In genomic region chr7:100482728-100483100, GRCh38 we compare ENCODE assay signal across 7 cellular contexts. TPM values are rescaled to one million over a fixed set of nuclear protein-coding genes. Genes with fewer than 3 reads are reported as not detected.
DNase-seq lines count a peak whose midpoint lies in the region; ATAC-seq and TF ChIP-seq lines count a peak whose summit lies in the region.

No MANE protein-coding gene starts in this region.

- no peak overlapping the region for H3K9ac ChIP-seq in iPS-15b (ENCODE audit: low read depth, low read length)

- no peak for ATAC-seq in stimulated activated memory B cell treated with anti-CD40 and anti-IgM and Interleukin-4, amounts not matched to agents 10 μg/mL and 1 μg/mL and 100 μg/mL, for 72 hours
- ATAC-seq in HG02981 (IDR thresholded peaks at IDR 0.05; ENCODE audit: unreplicated experiment) (no peak), esophagus mucosa (no peak)

- DNase-seq in HL-60 (ENCODE audit: low read depth in 1 of 2, low spot score in 1 of 2) = no peak
- no peak for DNase-seq in activated T-helper 1 cell treated with anti-CD3 and anti-CD28 coated beads, Interleukin-12 subunit alpha, Interleukin-12 subunit beta, Interleukin-2, Interleukin-4 antibody, amounts not matched to agents 30 ng/mL and 10 ng/mL and 1 ng/mL, durations not matched to agents 14 hours and 24 hours and 36 hours (ENCODE audit: low spot score)
- DNase-seq in stimulated activated CD4-positive, alpha-beta T cell treated with anti-CD3 and anti-CD28 coated beads, Interleukin-4, amount 100 ng/mL, for 1 hour = no peak

- peak overlapping the region; percentile 59 for H3K4me3 ChIP-seq in HL-60 (replicated peaks; ENCODE audit: insufficient read depth, low read length)
- H3K4me3 ChIP-seq in iPS-15b (ENCODE audit: low read depth, low read length) = peak overlapping the region; percentile 54

- peaks cover 3% of the 10 kb centered on the region for H3K4me1 ChIP-seq in iPS-15b (ENCODE audit: control insufficient read depth, insufficient read depth, low read length)

- intact Hi-C loops in activated T-helper 1 cell treated with anti-CD3 and anti-CD28 coated beads, Interleukin-12 subunit alpha, Interleukin-12 subunit beta, Interleukin-2, Interleukin-4 antibody, amounts not matched to agents 30 ng/mL and 10 ng/mL and 1 ng/mL, durations not matched to agents 14 hours and 24 hours and 36 hours (cut with micrococcal nuclease) = loop anchor here (1.0 kb wide), 3 partner anchors 13 to 77 kb away; no protein-coding TSS in a partner anchor

- H3K36me3 ChIP-seq in iPS-15b (ENCODE audit: control insufficient read depth, insufficient read depth, low read length) = no peaks in the 10 kb centered on the region

- H3K4me1 Mint-ChIP-seq in activated T-helper 1 cell treated with anti-CD3 and anti-CD28 coated beads, Interleukin-12 subunit alpha, Interleukin-12 subunit beta, Interleukin-2, Interleukin-4 antibody, amounts not matched to agents 30 ng/mL and 10 ng/mL and 1 ng/mL, durations not matched to agents 14 hours and 24 hours and 36 hours (ENCODE audit: low read depth) = peaks cover 13% of the 10 kb centered on the region
- peaks cover 15% of the 10 kb centered on the region for H3K4me1 Mint-ChIP-seq in stimulated activated memory B cell treated with anti-CD40 and anti-IgM and Interleukin-4, amounts not matched to agents 10 μg/mL and 1 μg/mL and 100 μg/mL, for 72 hours

- H3K36me3 Mint-ChIP-seq in activated T-helper 1 cell treated with anti-CD3 and anti-CD28 coated beads, Interleukin-12 subunit alpha, Interleukin-12 subunit beta, Interleukin-2, Interleukin-4 antibody, amounts not matched to agents 30 ng/mL and 10 ng/mL and 1 ng/mL, durations not matched to agents 14 hours and 24 hours and 36 hours (ENCODE audit: low read depth) = no peaks in the 10 kb centered on the region
- H3K36me3 Mint-ChIP-seq in stimulated activated memory B cell treated with anti-CD40 and anti-IgM and Interleukin-4, amounts not matched to agents 10 μg/mL and 1 μg/mL and 100 μg/mL, for 72 hours = no peaks in the 10 kb centered on the region

- no peak for TF ChIP-seq CTCF in HL-60 (IDR thresholded peaks at IDR 0.05; ENCODE audit: insufficient read depth, low read length)

- peak overlapping the region; percentile 24 for H3K27ac Mint-ChIP-seq in activated T-helper 1 cell treated with anti-CD3 and anti-CD28 coated beads, Interleukin-12 subunit alpha, Interleukin-12 subunit beta, Interleukin-2, Interleukin-4 antibody, amounts not matched to agents 30 ng/mL and 10 ng/mL and 1 ng/mL, durations not matched to agents 14 hours and 24 hours and 36 hours
- no peak overlapping the region for H3K27ac Mint-ChIP-seq in stimulated activated memory B cell treated with anti-CD40 and anti-IgM and Interleukin-4, amounts not matched to agents 10 μg/mL and 1 μg/mL and 100 μg/mL, for 72 hours

- no peaks in the 10 kb centered on the region for H3K9me3 Mint-ChIP-seq in activated T-helper 1 cell treated with anti-CD3 and anti-CD28 coated beads, Interleukin-12 subunit alpha, Interleukin-12 subunit beta, Interleukin-2, Interleukin-4 antibody, amounts not matched to agents 30 ng/mL and 10 ng/mL and 1 ng/mL, durations not matched to agents 14 hours and 24 hours and 36 hours
- no peaks in the 10 kb centered on the region for H3K9me3 Mint-ChIP-seq in stimulated activated memory B cell treated with anti-CD40 and anti-IgM and Interleukin-4, amounts not matched to agents 10 μg/mL and 1 μg/mL and 100 μg/mL, for 72 hours

- H3K27ac ChIP-seq in HL-60 (replicated peaks) = no peak overlapping the region

- H3K4me3 Mint-ChIP-seq in activated T-helper 1 cell treated with anti-CD3 and anti-CD28 coated beads, Interleukin-12 subunit alpha, Interleukin-12 subunit beta, Interleukin-2, Interleukin-4 antibody, amounts not matched to agents 30 ng/mL and 10 ng/mL and 1 ng/mL, durations not matched to agents 14 hours and 24 hours and 36 hours = peak overlapping the region; percentile 90
- H3K4me3 Mint-ChIP-seq in stimulated activated memory B cell treated with anti-CD40 and anti-IgM and Interleukin-4, amounts not matched to agents 10 μg/mL and 1 μg/mL and 100 μg/mL, for 72 hours = peak overlapping the region; percentile 80

- H3K27me3 ChIP-seq in HL-60 (ENCODE audit: insufficient read depth, poor library complexity, severe bottlenecking) = peaks cover 5% of the 10 kb centered on the region
- H3K27me3 ChIP-seq in iPS-15b (ENCODE audit: control insufficient read depth, insufficient read depth, low read length) = no peaks in the 10 kb centered on the region

- H3K9me3 ChIP-seq in iPS-15b (ENCODE audit: control insufficient read depth, insufficient read depth, low read length) = no peaks in the 10 kb centered on the region

- peaks cover 9% of the 10 kb centered on the region for H3K27me3 Mint-ChIP-seq in activated T-helper 1 cell treated with anti-CD3 and anti-CD28 coated beads, Interleukin-12 subunit alpha, Interleukin-12 subunit beta, Interleukin-2, Interleukin-4 antibody, amounts not matched to agents 30 ng/mL and 10 ng/mL and 1 ng/mL, durations not matched to agents 14 hours and 24 hours and 36 hours (ENCODE audit: insufficient read depth)
- H3K27me3 Mint-ChIP-seq in stimulated activated memory B cell treated with anti-CD40 and anti-IgM and Interleukin-4, amounts not matched to agents 10 μg/mL and 1 μg/mL and 100 μg/mL, for 72 hours = peaks cover 22% of the 10 kb centered on the region

RNA-seq across cellular contexts. Expression of gene NYAP1, which starts 1.0 kb away (rescaled TPM):
- 0.23 and 0.37 TPM in 2 replicates for total RNA-seq in activated T-helper 1 cell treated with anti-CD3 and anti-CD28 coated beads, Interleukin-12 subunit alpha, Interleukin-12 subunit beta, Interleukin-2, Interleukin-4 antibody, amounts not matched to agents 30 ng/mL and 10 ng/mL and 1 ng/mL, durations not matched to agents 14 hours and 24 hours and 36 hours
- total RNA-seq in esophagus mucosa = 0.16 TPM

RNA-seq across cellular contexts. Expression of gene TSC22D4, which starts 3.7 kb away (rescaled TPM):
- total RNA-seq in activated T-helper 1 cell treated with anti-CD3 and anti-CD28 coated beads, Interleukin-12 subunit alpha, Interleukin-12 subunit beta, Interleukin-2, Interleukin-4 antibody, amounts not matched to agents 30 ng/mL and 10 ng/mL and 1 ng/mL, durations not matched to agents 14 hours and 24 hours and 36 hours = 126 and 134 TPM in 2 replicates
- total RNA-seq in esophagus mucosa = 31.1 TPM

RNA-seq across cellular contexts. Expression of gene SPACDR, which starts 18.7 kb away (rescaled TPM):
- 2.8 and 2.9 TPM in 2 replicates for total RNA-seq in activated T-helper 1 cell treated with anti-CD3 and anti-CD28 coated beads, Interleukin-12 subunit alpha, Interleukin-12 subunit beta, Interleukin-2, Interleukin-4 antibody, amounts not matched to agents 30 ng/mL and 10 ng/mL and 1 ng/mL, durations not matched to agents 14 hours and 24 hours and 36 hours
- total RNA-seq in esophagus mucosa = 0.24 TPM

RNA-seq across cellular contexts. Expression of gene PPP1R35, which starts 46.4 kb away (rescaled TPM):
- total RNA-seq in activated T-helper 1 cell treated with anti-CD3 and anti-CD28 coated beads, Interleukin-12 subunit alpha, Interleukin-12 subunit beta, Interleukin-2, Interleukin-4 antibody, amounts not matched to agents 30 ng/mL and 10 ng/mL and 1 ng/mL, durations not matched to agents 14 hours and 24 hours and 36 hours = 57.6 and 58.6 TPM in 2 replicates
- 27.4 TPM for total RNA-seq in esophagus mucosa

RNA-seq across cellular contexts. Expression of gene MEPCE, which starts 53.1 kb away (rescaled TPM):
- 57.6 and 58.8 TPM in 2 replicates for total RNA-seq in activated T-helper 1 cell treated with anti-CD3 and anti-CD28 coated beads, Interleukin-12 subunit alpha, Interleukin-12 subunit beta, Interleukin-2, Interleukin-4 antibody, amounts not matched to agents 30 ng/mL and 10 ng/mL and 1 ng/mL, durations not matched to agents 14 hours and 24 hours and 36 hours
- total RNA-seq in esophagus mucosa = 22.3 TPM
